ENCODE assay signal across 9 cellular contexts in genomic region chr17:16106161-16106891, GRCh38.
DNase-seq lines count a peak whose midpoint lies in the region; ATAC-seq lines count a peak whose summit lies in the region.
"Had no signal": no experiment of that assay in that cellular context is flagged by ENCODE, and none has a peak within 500 bp of the region (broad histone marks: within the 10 kb centered on the region; RNA-seq: fewer than 3 reads in every experiment).

No MANE protein-coding gene starts in this region.

- H3F3A ChIP-seq in GM23248 (ENCODE audit: insufficient read depth): peaks cover 15% of the 10 kb centered on the region

- no peaks in the 10 kb centered on the region for H3K9me3 Mint-ChIP-seq in activated naive CD4-positive, alpha-beta T cell treated with anti-CD3 and anti-CD28 coated beads, Interleukin-2, amount 10 ng/mL, durations not matched to agents 7 days and 5 days

- ATAC-seq in sciatic nerve (peak; percentile 95), GM18517 (IDR thresholded peaks at IDR 0.05; ENCODE audit: unreplicated experiment) (no peak)

- H3K4me3 Mint-ChIP-seq in activated naive CD4-positive, alpha-beta T cell treated with anti-CD3 and anti-CD28 coated beads, Interleukin-2, amount 10 ng/mL, durations not matched to agents 7 days and 5 days: no peak overlapping the region

- DNase-seq in GM23248: peak; percentile 57
- peak; percentile 64 for DNase-seq in SHP77 treated with DMSO at 0.1 percent for 48 hours (lab: John Stamatoyannopoulos, UW)
- peak; percentile 90 for DNase-seq in foreskin melanocyte
- no peak for DNase-seq in sciatic nerve (ENCODE audit: low spot score)
- DNase-seq in activated naive CD4-positive, alpha-beta T cell treated with anti-CD3 and anti-CD28 coated beads, Interleukin-2, amount 10 ng/mL, durations not matched to agents 7 days and 5 days: no peak
- DNase-seq in HPDE6-E6E7 (ENCODE audit: extremely low spot score): no peak
- DNase-seq in effector CD4-positive, alpha-beta T cell: no peak

- H3K36me3 ChIP-seq in GM23248 (ENCODE audit: low read depth): peaks cover 14% of the 10 kb centered on the region

- peak overlapping the region; percentile 30 for H3K27ac ChIP-seq in GM23248
- H3K27ac ChIP-seq: neutrophil had no signal

- no peaks in the 10 kb centered on the region for H3K4me1 Mint-ChIP-seq in activated naive CD4-positive, alpha-beta T cell treated with anti-CD3 and anti-CD28 coated beads, Interleukin-2, amount 10 ng/mL, durations not matched to agents 7 days and 5 days

- CTCF ChIA-PET in activated naive CD4-positive, alpha-beta T cell treated with anti-CD3 and anti-CD28 coated beads, Interleukin-2, amount 10 ng/mL, durations not matched to agents 7 days and 5 days (lab: Charles Lee): no interaction called here

- intact Hi-C loops in sciatic nerve (cut with DNase I): no loop called here

- H3K4me1 ChIP-seq in GM23248 (ENCODE audit: insufficient read depth): 0 out of 2 replicates have a peak, but pooled peaks cover 6% of the 10 kb centered on the region

- no peaks in the 10 kb centered on the region for H4K20me1 ChIP-seq in GM23248 (ENCODE audit: insufficient read depth)

- no peak overlapping the region for H2AFZ ChIP-seq in GM23248

- H3K27me3 ChIP-seq in GM23248 (replicated peaks; ENCODE audit: insufficient read depth): no peaks in the 10 kb centered on the region
- H3K27me3 ChIP-seq: neutrophil had no signal

- peaks cover 35% of the 10 kb centered on the region for H3K36me3 Mint-ChIP-seq in activated naive CD4-positive, alpha-beta T cell treated with anti-CD3 and anti-CD28 coated beads, Interleukin-2, amount 10 ng/mL, durations not matched to agents 7 days and 5 days

- no peaks in the 10 kb centered on the region for H3K27me3 Mint-ChIP-seq in activated naive CD4-positive, alpha-beta T cell treated with anti-CD3 and anti-CD28 coated beads, Interleukin-2, amount 10 ng/mL, durations not matched to agents 7 days and 5 days

- WGBS in GM23248 (ENCODE audit: low coverage in 1 of 2, low lambda C conversion rate in 2 of 2, missing lambda C conversion rate in 2 of 2), 2 experiments: 23 to 36% methylated on average over 1 of the region's 1 CpG

- peaks cover 70% of the 10 kb centered on the region for H3K79me2 ChIP-seq in GM23248 (ENCODE audit: insufficient read depth)

- no peak overlapping the region for H3K4me3 ChIP-seq in GM23248

- no peak overlapping the region for H3K9ac ChIP-seq in GM23248

- H3K9me2 ChIP-seq in GM23248 (ENCODE audit: insufficient read depth): no peaks in the 10 kb centered on the region

- H3K9me3 ChIP-seq in GM23248 (ENCODE audit: low read depth): no peaks in the 10 kb centered on the region
- H3K9me3 ChIP-seq: neutrophil had no signal

- H3K4me2 ChIP-seq in GM23248 (ENCODE audit: unreplicated experiment): no peak overlapping the region

- in situ Hi-C loops in GM23248 (cut with MboI): no loop called here

- H3K27ac Mint-ChIP-seq in activated naive CD4-positive, alpha-beta T cell treated with anti-CD3 and anti-CD28 coated beads, Interleukin-2, amount 10 ng/mL, durations not matched to agents 7 days and 5 days: no peak overlapping the region

Comparison
In these comparisons a context has a peak if more than half of its experiments do, and no peak if none do; other contexts are left out.
1. DNase-seq: peak in GM23248 (single experiment), SHP77 treated with DMSO at 0.1 percent for 48 hours (single experiment) and foreskin melanocyte (single experiment); none in sciatic nerve (single experiment), activated naive CD4-positive, alpha-beta T cell treated with anti-CD3 and anti-CD28 coated beads, Interleukin-2, amount 10 ng/mL, durations not matched to agents 7 days and 5 days (single experiment), HPDE6-E6E7 (single experiment) and effector CD4-positive, alpha-beta T cell (single experiment).